In genomic region chr16:2460916-2461315, GRCh38 we compare ENCODE assay signal across 11 cellular contexts. TPM values are rescaled to one million over a fixed set of nuclear protein-coding genes. Genes with fewer than 3 reads are reported as not detected.
DNase-seq lines count a peak whose midpoint lies in the region; ATAC-seq, FAIRE-seq and TF ChIP-seq lines count a peak whose summit lies in the region.
"Had no signal": no experiment of that assay in that cellular context is flagged by ENCODE, and none has a peak within 500 bp of the region (broad histone marks: within the 10 kb centered on the region; RNA-seq: fewer than 3 reads in every experiment).

No MANE protein-coding gene starts in this region.

- peak overlapping the region; percentile 69 for H3K27ac ChIP-seq in OCI-LY7 (ENCODE audit: low read depth, low read length, poor library complexity, severe bottlenecking)
- no peak overlapping the region for H3K27ac ChIP-seq in endothelial cell of umbilical vein (ENCODE audit: insufficient read depth, low read depth, low read length)

- H3K9me3 ChIP-seq in OCI-LY7 (ENCODE audit: low read length) (no peaks in the 10 kb centered on the region), endothelial cell of umbilical vein (replicated peaks; ENCODE audit: control insufficient read depth, insufficient read depth, low read length) (no peaks in the 10 kb centered on the region), skeletal muscle satellite cell (replicated peaks; ENCODE audit: low read length) (no peaks in the 10 kb centered on the region)

- no peak for ATAC-seq in activated T-cell treated with anti-CD3 and anti-CD28 coated beads, Interleukin-2, amount 50 U/mL, for 4 hours
- ATAC-seq in GM21390 (IDR thresholded peaks at IDR 0.05; ENCODE audit: unreplicated experiment) = no peak

- intact Hi-C loops in OCI-LY7 (cut with micrococcal nuclease; ENCODE audit: unreplicated experiment) (no loop called here), endothelial cell of umbilical vein (cut with micrococcal nuclease) (loop anchor here (1.0 kb wide), 3 partner anchors 13 to 238 kb away; partner anchors contain the start of genes CCNF and E4F1), cardiac septum (cut with DNase I) (no loop called here)

- no peak overlapping the region for H2AFZ ChIP-seq in OCI-LY7 (ENCODE audit: low read length)
- no peak overlapping the region for H2AFZ ChIP-seq in endothelial cell of umbilical vein (ENCODE audit: low read depth, low read length)

- TF ChIP-seq POLR2A in endothelial cell of umbilical vein (IDR thresholded peaks at IDR 0.05; ENCODE audit: low read depth, low read length) = no peak

- H3K4me2 ChIP-seq in OCI-LY7 (ENCODE audit: low read length) (peak overlapping the region; percentile 99), endothelial cell of umbilical vein (ENCODE audit: insufficient read depth, low read length) (peak overlapping the region; percentile 80), skeletal muscle satellite cell (ENCODE audit: low read length) (peak overlapping the region; percentile 89)

- peaks cover 18% of the 10 kb centered on the region; the same call in 1 of the 2 replicates for H3K79me2 ChIP-seq in OCI-LY7 (ENCODE audit: insufficient read depth, low read depth, low read length)
- no peaks in the 10 kb centered on the region for H3K79me2 ChIP-seq in endothelial cell of umbilical vein (ENCODE audit: control insufficient read depth, insufficient read depth, low read length)

- TF ChIP-seq CTCF in OCI-LY7 (conservative IDR thresholded peaks at IDR 0.05; ENCODE audit: low read length) (no peak), endothelial cell of umbilical vein (IDR thresholded peaks at IDR 0.05; ENCODE audit: extremely low read depth in 1 of 2, insufficient read depth in 1 of 2, low read depth in 1 of 2, low read length in 2 of 2) (no peak)

- no peaks in the 10 kb centered on the region for H3K36me3 Mint-ChIP-seq in activated T-cell treated with anti-CD3 and anti-CD28 coated beads, Interleukin-2, amount 50 U/mL, for 4 hours (ENCODE audit: insufficient read depth)

- no peaks in the 10 kb centered on the region for H3K9me1 ChIP-seq in endothelial cell of umbilical vein (replicated peaks; ENCODE audit: control insufficient read depth, extremely low read depth, insufficient read depth, low read length)

- H3K4me3 ChIP-seq in OCI-LY7 (ENCODE audit: low read depth, low read length, poor library complexity, severe bottlenecking) (peak overlapping the region; percentile 79), endothelial cell of umbilical vein (replicated peaks in 1 of 3; ENCODE audit: insufficient read depth in 1 of 3, low read depth in 1 of 3, low read length in 3 of 3) (peak overlapping the region in 1 of 3 experiments; percentile 43), skeletal muscle satellite cell (ENCODE audit: low read length) (peak overlapping the region; percentile 72)

- H3K9ac ChIP-seq in endothelial cell of umbilical vein (replicated peaks; ENCODE audit: extremely low read depth, insufficient read depth, low read length) (no peak overlapping the region), skeletal muscle satellite cell (ENCODE audit: low read depth, low read length) (peak overlapping the region; percentile 72)

- H3K4me1 Mint-ChIP-seq in activated T-cell treated with anti-CD3 and anti-CD28 coated beads, Interleukin-2, amount 50 U/mL, for 4 hours (ENCODE audit: low read depth) = peaks cover 5% of the 10 kb centered on the region

- no peaks in the 10 kb centered on the region for H3K27me3 Mint-ChIP-seq in activated T-cell treated with anti-CD3 and anti-CD28 coated beads, Interleukin-2, amount 50 U/mL, for 4 hours (ENCODE audit: low read depth)

- POLR2A ChIA-PET in OCI-LY7 (lab: Charles Lee) (interaction anchor here (0.6 kb wide), 1 partner anchor 50 kb away, joined by 4 read pairs; no protein-coding TSS in a partner anchor), endothelial cell of umbilical vein (lab: Charles Lee) (no interaction called here)

- H3K4me1 ChIP-seq in OCI-LY7 (ENCODE audit: insufficient read depth, low read length, poor library complexity, severe bottlenecking) = peaks cover 41% of the 10 kb centered on the region
- peaks cover 10% of the 10 kb centered on the region for H3K4me1 ChIP-seq in endothelial cell of umbilical vein (ENCODE audit: control insufficient read depth, extremely low read depth, insufficient read depth, low read length)
- H3K4me1 ChIP-seq in skeletal muscle satellite cell (ENCODE audit: control insufficient read depth, insufficient read depth, low read length) = peaks cover 14% of the 10 kb centered on the region

- CTCF ChIA-PET in OCI-LY7 (lab: Charles Lee; ENCODE audit: unreplicated experiment) = no interaction called here
- CTCF ChIA-PET in endothelial cell of umbilical vein (lab: Charles Lee) = interaction anchor here (1.6 kb wide), 1 partner anchor 14 kb away, joined by 6 read pairs; the partner anchor contains the start of gene TBC1D24

- H4K20me1 ChIP-seq in OCI-LY7 (ENCODE audit: insufficient read depth, low read length) = no peaks in the 10 kb centered on the region
- H4K20me1 ChIP-seq in endothelial cell of umbilical vein (replicated peaks; ENCODE audit: control insufficient read depth, extremely low read depth, insufficient read depth, low read length) = no peaks in the 10 kb centered on the region

- BruUV-seq in OCI-LY7 (replicated peaks; lab: Mats Ljungman, UMichigan) = no TSS peak
- no TSS peak for BruUV-seq in endothelial cell of umbilical vein (replicated peaks; lab: Mats Ljungman, UMichigan)

- dilution Hi-C loops in endothelial cell of umbilical vein (cut with MboI; ENCODE audit: extremely low pct_ligation_motif_present, low sequenced_read_pairs) = no loop called here

- no peaks in the 10 kb centered on the region for H3K9me3 Mint-ChIP-seq in activated T-cell treated with anti-CD3 and anti-CD28 coated beads, Interleukin-2, amount 50 U/mL, for 4 hours

- peaks cover 67% of the 10 kb centered on the region for H3K36me3 ChIP-seq in OCI-LY7 (ENCODE audit: insufficient read depth, low read length)
- H3K36me3 ChIP-seq in endothelial cell of umbilical vein (ENCODE audit: control insufficient read depth in 2 of 2, extremely low read depth in 1 of 2, insufficient read depth in 2 of 2, low read length in 2 of 2) = peaks cover 6 to 12% of the 10 kb centered on the region in 2 experiments
- H3K36me3 ChIP-seq in skeletal muscle satellite cell (ENCODE audit: insufficient read depth, low read length) = peaks cover 16% of the 10 kb centered on the region

- no peaks in the 10 kb centered on the region for H3K9me2 ChIP-seq in OCI-LY7 (ENCODE audit: insufficient read depth, low read length)

- no peak for FAIRE-seq in endothelial cell of umbilical vein (lab: Jason Lieb, UNC)

- no peak for DNase-seq in activated T-cell treated with anti-CD3 and anti-CD28 coated beads, Interleukin-2, amount 50 U/mL, for 4 hours
- DNase-seq in activated T-cell treated with anti-CD3 and anti-CD28 coated beads, Interleukin-2, amount 50 U/mL, for 48 hours = no peak
- DNase-seq in OCI-LY7 (ENCODE audit: low spot score) (no peak), endothelial cell of umbilical vein (ENCODE audit: low read depth, low spot score) (no peak), amniotic stem cell (lab: John Stamatoyannopoulos, UW) (no peak), cardiac septum (ENCODE audit: low spot score) (no peak)
- DNase-seq: C1 segment of cervical spinal cord, NCI-H187 treated with DMSO at 0.1 percent for 48 hours, RPMI8226 had no signal

- peak overlapping the region; percentile 31 for H3K4me3 Mint-ChIP-seq in activated T-cell treated with anti-CD3 and anti-CD28 coated beads, Interleukin-2, amount 50 U/mL, for 4 hours

- H3K27me3 ChIP-seq in endothelial cell of umbilical vein (ENCODE audit: control insufficient read depth in 2 of 2, insufficient read depth in 2 of 2, low read length in 2 of 2) (no peaks in the 10 kb centered on the region), skeletal muscle satellite cell (ENCODE audit: control insufficient read depth, insufficient read depth, low read length) (no peaks in the 10 kb centered on the region)

RNA-seq across cellular contexts. Expression of gene TEDC2, which starts 1.0 kb away (rescaled TPM):
- total RNA-seq in activated T-cell treated with anti-CD3 and anti-CD28 coated beads, Interleukin-2, amount 50 U/mL, for 4 hours = 10 to 100 TPM; 26.0 to 37.5 (median 32.7) TPM
- 89.3 and 110 TPM in 2 replicates for total RNA-seq in OCI-LY7 (2014; rRNA removed; shearing (Covaris generic))
- total RNA-seq in OCI-LY7 (2022) = 48.0 and 56.0 TPM in 2 replicates
- total RNA-seq in endothelial cell of umbilical vein = 12.7 and 15.2 TPM in 2 replicates
- polyA plus RNA-seq in endothelial cell of umbilical vein = 7.6 and 8.8 TPM in 2 replicates
- polyA plus RNA-seq in endothelial cell of umbilical vein (2011; cell fraction: cytosol; rRNA removed) = 6.1 and 7.6 TPM in 2 replicates
- polyA plus RNA-seq in endothelial cell of umbilical vein (2011; cell fraction: nucleus; rRNA removed) = 19.6 and 23.0 TPM in 2 replicates
- 3.7 and 5.1 TPM in 2 replicates for polyA plus RNA-seq in endothelial cell of umbilical vein (2012)
- 2.0 and 2.8 TPM in 2 replicates for polyA minus RNA-seq in endothelial cell of umbilical vein
- 7.6 TPM for polyA minus RNA-seq in endothelial cell of umbilical vein (2011; cell fraction: cytosol; rRNA and poly(A)+ RNA removed)
- 3.3 and 4.5 TPM in 2 replicates for polyA minus RNA-seq in endothelial cell of umbilical vein (2011; cell fraction: nucleus; rRNA and poly(A)+ RNA removed)
- 5.8 and 9.6 TPM in 2 replicates for total RNA-seq in skeletal muscle satellite cell (2012; rRNA removed)
- 0.51 TPM for total RNA-seq in cardiac septum

RNA-seq across cellular contexts. Expression of gene NTN3, which starts 10.2 kb away (rescaled TPM):
- total RNA-seq in activated T-cell treated with anti-CD3 and anti-CD28 coated beads, Interleukin-2, amount 50 U/mL, for 4 hours = not detected
- 2.3 and 4.8 TPM in 2 replicates for total RNA-seq in OCI-LY7 (2014; rRNA removed; shearing (Covaris generic))
- total RNA-seq in OCI-LY7 (2022) = 1.5 and 1.7 TPM in 2 replicates
- total RNA-seq in endothelial cell of umbilical vein = 0.15 TPM in 1 of 2 replicates, not detected in the other
- polyA plus RNA-seq in endothelial cell of umbilical vein = not detected in 2 replicates
- polyA plus RNA-seq in endothelial cell of umbilical vein (2011; cell fraction: cytosol; rRNA removed) = 0.03 TPM in 1 of 2 replicates, not detected in the other
- not detected in 2 replicates for polyA plus RNA-seq in endothelial cell of umbilical vein (2011; cell fraction: nucleus; rRNA removed)
- not detected in 2 replicates for polyA plus RNA-seq in endothelial cell of umbilical vein (2012)
- polyA minus RNA-seq in endothelial cell of umbilical vein = not detected in 2 replicates
- 0.82 TPM for polyA minus RNA-seq in endothelial cell of umbilical vein (2011; cell fraction: cytosol; rRNA and poly(A)+ RNA removed)
- not detected in 2 replicates for polyA minus RNA-seq in endothelial cell of umbilical vein (2011; cell fraction: nucleus; rRNA and poly(A)+ RNA removed)
- 0.22 and 0.25 TPM in 2 replicates for total RNA-seq in skeletal muscle satellite cell (2012; rRNA removed)
- 0.30 TPM for total RNA-seq in cardiac septum

RNA-seq across cellular contexts. Expression of gene TBC1D24, which starts 14.0 kb away (rescaled TPM):
- total RNA-seq in activated T-cell treated with anti-CD3 and anti-CD28 coated beads, Interleukin-2, amount 50 U/mL, for 4 hours = 10 to 100 TPM; 25.0 to 27.2 (median 26.3) TPM
- total RNA-seq in OCI-LY7 (2014; rRNA removed; shearing (Covaris generic)) = 19.8 and 23.4 TPM in 2 replicates
- total RNA-seq in OCI-LY7 (2022) (29.9 and 34.7 TPM in 2 replicates), endothelial cell of umbilical vein (17.3 and 22.8 TPM in 2 replicates), cardiac septum (8.3 TPM)
- 8.1 and 10.6 TPM in 2 replicates for polyA plus RNA-seq in endothelial cell of umbilical vein
- polyA plus RNA-seq in endothelial cell of umbilical vein (2011; cell fraction: cytosol; rRNA removed) = 4.8 and 7.3 TPM in 2 replicates
- polyA plus RNA-seq in endothelial cell of umbilical vein (2011; cell fraction: nucleus; rRNA removed) = 16.4 and 18.5 TPM in 2 replicates
- polyA plus RNA-seq in endothelial cell of umbilical vein (2012) = 7.8 and 8.1 TPM in 2 replicates
- polyA minus RNA-seq in endothelial cell of umbilical vein = 12.4 and 16.1 TPM in 2 replicates
- 8.8 TPM for polyA minus RNA-seq in endothelial cell of umbilical vein (2011; cell fraction: cytosol; rRNA and poly(A)+ RNA removed)
- polyA minus RNA-seq in endothelial cell of umbilical vein (2011; cell fraction: nucleus; rRNA and poly(A)+ RNA removed) = 8.9 and 10.8 TPM in 2 replicates
- total RNA-seq in skeletal muscle satellite cell (2012; rRNA removed) = 13.2 and 16.4 TPM in 2 replicates

RNA-seq across cellular contexts. Expression of gene CCNF, which starts 31.7 kb away (rescaled TPM):
- 1 to 10 TPM; 6.7 to 7.5 (median 7.4) TPM for total RNA-seq in activated T-cell treated with anti-CD3 and anti-CD28 coated beads, Interleukin-2, amount 50 U/mL, for 4 hours
- 71.5 and 82.1 TPM in 2 replicates for total RNA-seq in OCI-LY7 (2014; rRNA removed; shearing (Covaris generic))
- total RNA-seq in OCI-LY7 (2022) (83.3 and 93.0 TPM in 2 replicates), endothelial cell of umbilical vein (46.6 and 48.9 TPM in 2 replicates), cardiac septum (0.86 TPM)
- 12.8 and 13.9 TPM in 2 replicates for polyA plus RNA-seq in endothelial cell of umbilical vein
- 15.5 and 16.8 TPM in 2 replicates for polyA plus RNA-seq in endothelial cell of umbilical vein (2011; cell fraction: cytosol; rRNA removed)
- polyA plus RNA-seq in endothelial cell of umbilical vein (2011; cell fraction: nucleus; rRNA removed) = 27.3 and 27.4 TPM in 2 replicates
- polyA plus RNA-seq in endothelial cell of umbilical vein (2012) = 15.0 and 20.9 TPM in 2 replicates
- 31.8 and 33.2 TPM in 2 replicates for polyA minus RNA-seq in endothelial cell of umbilical vein
- polyA minus RNA-seq in endothelial cell of umbilical vein (2011; cell fraction: cytosol; rRNA and poly(A)+ RNA removed) = 56.3 TPM
- polyA minus RNA-seq in endothelial cell of umbilical vein (2011; cell fraction: nucleus; rRNA and poly(A)+ RNA removed) = 20.6 and 25.0 TPM in 2 replicates
- total RNA-seq in skeletal muscle satellite cell (2012; rRNA removed) = 21.3 and 22.1 TPM in 2 replicates

RNA-seq across cellular contexts. Expression of gene ATP6V0C, which starts 52.8 kb away (rescaled TPM):
- 100 to 1,000 TPM; 184 to 198 (median 188) TPM for total RNA-seq in activated T-cell treated with anti-CD3 and anti-CD28 coated beads, Interleukin-2, amount 50 U/mL, for 4 hours
- total RNA-seq in OCI-LY7 (2014; rRNA removed; shearing (Covaris generic)) = 15.0 and 16.4 TPM in 2 replicates
- total RNA-seq in OCI-LY7 (2022) (87.4 and 94.3 TPM in 2 replicates), endothelial cell of umbilical vein (187 and 194 TPM in 2 replicates), cardiac septum (137 TPM)
- 122 and 146 TPM in 2 replicates for polyA plus RNA-seq in endothelial cell of umbilical vein
- polyA plus RNA-seq in endothelial cell of umbilical vein (2011; cell fraction: cytosol; rRNA removed) = 82.0 and 82.5 TPM in 2 replicates
- polyA plus RNA-seq in endothelial cell of umbilical vein (2011; cell fraction: nucleus; rRNA removed) = 37.3 and 44.2 TPM in 2 replicates
- polyA plus RNA-seq in endothelial cell of umbilical vein (2012) = 209 and 256 TPM in 2 replicates
- 31.4 and 43.3 TPM in 2 replicates for polyA minus RNA-seq in endothelial cell of umbilical vein
- 112 TPM for polyA minus RNA-seq in endothelial cell of umbilical vein (2011; cell fraction: cytosol; rRNA and poly(A)+ RNA removed)
- 19.4 and 31.2 TPM in 2 replicates for polyA minus RNA-seq in endothelial cell of umbilical vein (2011; cell fraction: nucleus; rRNA and poly(A)+ RNA removed)
- 32.4 and 40.8 TPM in 2 replicates for total RNA-seq in skeletal muscle satellite cell (2012; rRNA removed)
